Comparison of ENCODE assay signal across 12 cellular contexts in genomic region chr1:182575540-182576149, GRCh38. TPM values are rescaled to one million over a fixed set of nuclear protein-coding genes. Genes with fewer than 3 reads are reported as not detected.
DNase-seq lines count a peak whose midpoint lies in the region; ATAC-seq, FAIRE-seq and TF ChIP-seq lines count a peak whose summit lies in the region.
"Had no signal": no experiment of that assay in that cellular context is flagged by ENCODE, and none has a peak within 500 bp of the region (broad histone marks: within the 10 kb centered on the region; RNA-seq: fewer than 3 reads in every experiment).

No MANE protein-coding gene starts in this region.

- H3K36me3 ChIP-seq in breast epithelium = peaks cover 9% of the 10 kb centered on the region
- peaks cover 0 to 32% of the 10 kb centered on the region in 2 donors for H3K36me3 ChIP-seq in adrenal gland (replicated peaks in 1 of 2)
- no peaks in the 10 kb centered on the region for H3K36me3 ChIP-seq in hepatocyte (replicated peaks; ENCODE audit: insufficient read depth, low read depth)

- H3K9me3 Mint-ChIP-seq in MCF 10A (ENCODE audit: unreplicated experiment) = no peaks in the 10 kb centered on the region
- H3K9me3 Mint-ChIP-seq: dendritic cell treated with granulocyte-macrophage colony-stimulating factor and Interleukin-4, amounts not matched to agents 40 ng/mL and 50 ng/mL, for 4 days; nephron had no signal

- H2AFZ ChIP-seq in hepatocyte = no peak overlapping the region

- H3K27me3 Mint-ChIP-seq in MCF 10A (ENCODE audit: insufficient read depth, unreplicated experiment) = no peaks in the 10 kb centered on the region
- H3K27me3 Mint-ChIP-seq: dendritic cell treated with granulocyte-macrophage colony-stimulating factor and Interleukin-4, amounts not matched to agents 40 ng/mL and 50 ng/mL, for 4 days had no signal

- POLR2A ChIA-PET in MCF 10A (lab: Yijun Ruan, JAX) = interaction anchor here (0.9 to 2.1 kb wide), 7 partner anchors 10 to 118 kb away, joined by 3 to 14 read pairs (median 3); partner anchors contain the start of gene RNASEL

- WGBS in adrenal gland, 4 donors = 38 to 55% (median 48%) methylated on average over 3 of the region's 3 CpGs
- 56% methylated on average over 3 of the region's 3 CpGs for WGBS in hepatocyte (ENCODE audit: low lambda C conversion rate, missing lambda C conversion rate)

- peaks cover 22% of the 10 kb centered on the region for H3K36me3 Mint-ChIP-seq in MCF 10A (ENCODE audit: insufficient read depth, unreplicated experiment)

- H3K4me1 Mint-ChIP-seq in MCF 10A (ENCODE audit: insufficient read depth, unreplicated experiment) = peaks cover 12% of the 10 kb centered on the region
- H3K4me1 Mint-ChIP-seq: nephron had no signal

- H3K27me3 ChIP-seq in breast epithelium (no peaks in the 10 kb centered on the region), adrenal gland (no peaks in the 10 kb centered on the region), hepatocyte (no peaks in the 10 kb centered on the region)

- TF ChIP-seq POLR2A in breast epithelium (IDR thresholded peaks at IDR 0.05) (no peak), adrenal gland (IDR thresholded peaks at IDR 0.05) (no peak)

- ATAC-seq in HG02678 (IDR thresholded peaks at IDR 0.05; ENCODE audit: unreplicated experiment) = no peak
- ATAC-seq: activated CD4-positive, CD25-positive, alpha-beta regulatory T cell treated with anti-CD3 and anti-CD28 coated beads, Interleukin-2, amount 50 U/mL, for 24 hours had no signal

- no peaks in the 10 kb centered on the region for H3K79me2 ChIP-seq in hepatocyte

- no peaks in the 10 kb centered on the region for H3K9me2 ChIP-seq in hepatocyte (replicated peaks; ENCODE audit: insufficient read depth)

- no peaks in the 10 kb centered on the region for H4K20me1 ChIP-seq in hepatocyte (ENCODE audit: insufficient read depth, poor library complexity, severe bottlenecking)

- no peak for TF ChIP-seq CTCF in MCF 10A (IDR thresholded peaks at IDR 0.05; ENCODE audit: unreplicated experiment)
- no peak for TF ChIP-seq CTCF in breast epithelium (IDR thresholded peaks at IDR 0.05)
- TF ChIP-seq CTCF in adrenal gland (IDR thresholded peaks at IDR 0.05) = no peak
- TF ChIP-seq CTCF in hepatocyte (IDR thresholded peaks at IDR 0.05; ENCODE audit: poor library complexity) = no peak

- H3K4me3 ChIP-seq in breast epithelium = no peak overlapping the region
- H3K4me3 ChIP-seq in adrenal gland = no peak overlapping the region
- H3K4me3 ChIP-seq in hepatocyte = no peak overlapping the region

- no peaks in the 10 kb centered on the region for H3K4me1 ChIP-seq in breast epithelium
- H3K4me1 ChIP-seq in adrenal gland (replicated peaks in 1 of 2) = peaks cover 0 to 7% of the 10 kb centered on the region in 2 donors
- H3K4me1 ChIP-seq in hepatocyte (ENCODE audit: insufficient read depth) = peaks cover 15% of the 10 kb centered on the region

- intact Hi-C loops in MCF 10A (cut with micrococcal nuclease) = no loop called here
- intact Hi-C loops in breast epithelium (cut with DNase I; ENCODE audit: low total_unique reads) = no loop called here
- intact Hi-C loops in adrenal gland (cut with DNase I) = no loop called here
- intact Hi-C loops in head of caudate nucleus (cut with DNase I) = no loop called here

- H3K4me2 ChIP-seq in hepatocyte = peak overlapping the region; percentile 27

- no peak for FAIRE-seq in urothelium cell line (lab: Jason Lieb, UNC)

- H3K9me3 ChIP-seq in breast epithelium = no peaks in the 10 kb centered on the region
- H3K9me3 ChIP-seq in adrenal gland (replicated peaks in 1 of 3) = no peaks in the 10 kb centered on the region
- H3K9me3 ChIP-seq in hepatocyte (ENCODE audit: low read depth) = no peaks in the 10 kb centered on the region

- DNase-seq in MCF 10A (ENCODE audit: unreplicated experiment) (peak; percentile 81), breast epithelium (ENCODE audit: low spot score in 2 of 2) (no peak), adrenal gland (peak in 4 of 7 donors; percentile 18 to 35 (median 30)), hepatocyte (ENCODE audit: low spot score) (peak; percentile 63), urothelium cell line (ENCODE audit: low spot score) (peak; percentile 25), NCI-H748 treated with DMSO at 0.1 percent for 48 hours (lab: John Stamatoyannopoulos, UW) (no peak), head of caudate nucleus (no peak)
- DNase-seq: NCI-H1436 had no signal

- H3K27ac Mint-ChIP-seq in MCF 10A (ENCODE audit: low read depth, unreplicated experiment) = no peak overlapping the region
- H3K27ac Mint-ChIP-seq: dendritic cell treated with granulocyte-macrophage colony-stimulating factor and Interleukin-4, amounts not matched to agents 40 ng/mL and 50 ng/mL, for 4 days had no signal

- BruUV-seq in MCF 10A (replicated peaks; lab: Mats Ljungman, UMichigan) = no TSS peak

- CTCF ChIA-PET in MCF 10A (lab: Yijun Ruan, JAX) = interaction anchor here (0.9 to 1.2 kb wide), 2 partner anchors 25 to 179 kb away, joined by 4 to 6 read pairs; no protein-coding TSS in a partner anchor

- H3K4me3 Mint-ChIP-seq in MCF 10A (ENCODE audit: unreplicated experiment) = no peak overlapping the region
- H3K4me3 Mint-ChIP-seq: dendritic cell treated with granulocyte-macrophage colony-stimulating factor and Interleukin-4, amounts not matched to agents 40 ng/mL and 50 ng/mL, for 4 days; nephron had no signal

- H3K27ac ChIP-seq in breast epithelium (no peak overlapping the region), adrenal gland (peak overlapping the region in 2 of 5 donors; percentile 45 to 52), hepatocyte (peak overlapping the region; percentile 63)

RNA-seq across cellular contexts. Expression of gene RNASEL, which starts 13.4 kb away (rescaled TPM):
- total RNA-seq in MCF 10A (2022) (4.2 and 8.0 TPM in 2 replicates), breast epithelium (10 to 100 TPM; 10.7 to 14.8 (median 10.8) TPM), adrenal gland (10 to 100 TPM in 5 of 8 donors, 1 to 10 TPM in 3; 8.7 to 14.3 (median 11.7) TPM), hepatocyte (6.8 and 7.5 TPM in 2 replicates)
- polyA plus RNA-seq in adrenal gland (10 to 100 TPM in 1 of 3 donors, 1 to 10 TPM in 2; 3.5 to 16.0 (median 5.7) TPM), hepatocyte (4.0 and 5.3 TPM in 2 replicates)

RNA-seq across cellular contexts. Expression of gene RGS16, which starts 28.5 kb away (rescaled TPM):
- total RNA-seq in MCF 10A (2022) (11.9 and 13.7 TPM in 2 replicates), breast epithelium (1 to 10 TPM; 1.3 to 6.3 (median 2.3) TPM), adrenal gland (1 to 10 TPM in 6 of 8 donors, under 1 TPM in 2; 0.36 to 7.8 (median 3.2) TPM), hepatocyte (6.3 and 7.3 TPM in 2 replicates)
- polyA plus RNA-seq in adrenal gland (1 to 10 TPM; 4.3 to 7.1 (median 5.5) TPM), hepatocyte (7.6 and 18.1 TPM in 2 replicates)

Comparison
In these comparisons a context has a peak if more than half of its experiments do, and no peak if none do; other contexts are left out.
1. DNase-seq: peak in MCF 10A (single experiment), adrenal gland (4 of 7), hepatocyte (single experiment) and urothelium cell line (single experiment); none in breast epithelium (0 of 2), NCI-H748 treated with DMSO at 0.1 percent for 48 hours (single experiment) and head of caudate nucleus (0 of 42).